Comparison of ENCODE assay signal across 8 cellular contexts in genomic region chr6:64812138-64812537, GRCh38.
"Had no signal": no experiment of that assay in that cellular context is flagged by ENCODE, and none has a peak within 500 bp of the region (broad histone marks: within the 10 kb centered on the region; RNA-seq: fewer than 3 reads in every experiment).

No MANE protein-coding gene starts in this region.

- DNase-seq: GDM1, GF-D8 had no signal

- FAIRE-seq: G401.6, GM12878, GM12891, GM12892, GM18507, GM19239 had no signal

- H3K4me3 ChIP-seq: GM12878 had no signal

- ATAC-seq: GM12878 had no signal
